In the genomic region with DNA sequence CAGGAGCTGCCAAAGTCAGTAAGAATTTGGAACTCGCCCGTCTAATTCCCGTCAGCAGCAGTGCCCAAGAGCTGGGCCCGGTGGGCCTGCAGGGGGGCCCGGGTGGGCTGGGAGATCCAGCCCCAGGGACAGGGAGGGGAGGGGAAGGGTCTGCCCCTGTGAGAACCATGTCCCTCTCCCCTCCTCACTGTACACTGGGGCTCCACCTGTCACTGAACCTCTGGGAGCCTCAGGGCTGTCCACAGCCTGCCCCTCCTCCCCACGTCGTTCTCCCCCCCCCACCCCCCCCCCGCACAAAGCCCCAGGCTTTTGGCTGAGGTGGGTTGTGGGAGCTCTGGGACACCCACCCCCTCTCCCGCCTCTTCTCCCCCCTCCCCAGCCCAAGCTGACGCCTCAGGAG, we compare ENCODE assay signal across 23 cellular contexts. TPM values are rescaled to one million over a fixed set of nuclear protein-coding genes. Genes with fewer than 3 reads are reported as not detected.
"Had no signal": no experiment of that assay in that cellular context is flagged by ENCODE, and none has a peak within 500 bp of the region (broad histone marks: within the 10 kb centered on the region; RNA-seq: fewer than 3 reads in every experiment).

No MANE protein-coding gene starts in this region.

- H3K4me3 ChIP-seq: hepatocyte, psoas muscle, right lobe of liver, spleen, stomach, thoracic aorta, transverse colon had no signal

- H3K27ac ChIP-seq: foreskin keratinocyte, hepatocyte, psoas muscle, right lobe of liver, spleen, stomach, thoracic aorta, transverse colon had no signal

- H3K4me1 ChIP-seq: foreskin keratinocyte, psoas muscle, right lobe of liver, transverse colon had no signal

- H3K9me3 Mint-ChIP-seq: endodermal cell, naive B cell, nephron progenitor cell had no signal

- H3K9me3 ChIP-seq: psoas muscle, right lobe of liver, spleen, stomach, thoracic aorta, transverse colon had no signal

- H3K4me1 Mint-ChIP-seq: nephron progenitor cell had no signal

- DNase-seq: effector CD4-positive, alpha-beta T cell; erythroblast; foreskin keratinocyte; head of caudate nucleus; kidney glomerular epithelial cell; mesendoderm; naive B cell; nephron progenitor cell; psoas muscle; retina; right lobe of liver; spleen; stimulated activated CD4-positive, alpha-beta T cell treated with anti-CD3 and anti-CD28 coated beads, Interleukin-15, amount 100 ng/mL, for 24 hours; stimulated activated CD4-positive, alpha-beta T cell treated with anti-CD3 and anti-CD28 coated beads, Interleukin-1b, Interleukin-23, amount 100 ng/mL, for 48 hours; stimulated activated CD4-positive, alpha-beta T cell treated with anti-CD3 and anti-CD28 coated beads, Interleukin-4, amount 100 ng/mL, for 24 hours; stimulated activated naive CD4-positive, alpha-beta T cell; stomach; substantia nigra; transverse colon had no signal

- H3K27me3 ChIP-seq: foreskin keratinocyte, hepatocyte, right lobe of liver, spleen, stomach, transverse colon had no signal

- ATAC-seq: foreskin keratinocyte, psoas muscle, right lobe of liver had no signal

- H3K4me3 Mint-ChIP-seq: endodermal cell, naive B cell, nephron progenitor cell had no signal

- H3K36me3 Mint-ChIP-seq: naive B cell had no signal

- H3K27me3 Mint-ChIP-seq: naive B cell had no signal

- H2AFZ ChIP-seq: hepatocyte had no signal

- H3K79me2 ChIP-seq: hepatocyte had no signal

- H3K4me2 ChIP-seq: hepatocyte had no signal

RNA-seq across cellular contexts. Expression of gene ZNF296, which starts 8.2 kb away (rescaled TPM):
- total RNA-seq: hepatocyte, skeletal muscle tissue had no signal
